In the genomic region with DNA sequence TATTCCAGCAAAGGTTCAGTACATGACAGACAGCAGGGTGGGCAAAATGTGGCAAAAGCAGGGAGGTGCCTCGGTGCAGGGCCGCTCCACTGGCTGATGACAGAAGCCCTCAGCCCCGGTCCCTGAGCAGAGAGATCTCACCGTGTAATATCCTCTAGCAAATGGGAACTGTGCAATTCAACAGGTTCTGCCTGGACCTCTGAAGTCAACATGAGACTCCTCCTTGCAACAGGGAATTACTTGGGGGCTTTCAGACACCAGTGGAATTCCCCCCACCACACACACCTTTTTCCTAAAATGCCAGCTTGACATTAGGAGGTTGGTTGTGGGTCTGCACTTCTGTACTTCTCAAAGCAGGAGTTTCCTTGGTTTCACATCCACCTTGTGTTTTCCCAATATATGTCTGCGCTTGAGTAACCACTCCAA, we compare ENCODE assay signal across 19 cellular contexts. TPM values are rescaled to one million over a fixed set of nuclear protein-coding genes. Genes with fewer than 3 reads are reported as not detected.
DNase-seq lines count a peak whose midpoint lies in the region; ATAC-seq and TF ChIP-seq lines count a peak whose summit lies in the region.
"Had no signal": no experiment of that assay in that cellular context is flagged by ENCODE, and none has a peak within 500 bp of the region (broad histone marks: within the 10 kb centered on the region; RNA-seq: fewer than 3 reads in every experiment).

No MANE protein-coding gene starts in this region.

- H3K4me1 Mint-ChIP-seq in natural killer cell treated with Interleukin-12 subunit alpha and Interleukin-12 subunit beta and Interleukin-15 and Interleukin-18, amount 100 ng/mL, for 72 hours (ENCODE audit: low read depth in 2 of 2), result peaks cover 16 to 40% of the 10 kb centered on the region in 2 donors
- H3K4me1 Mint-ChIP-seq in natural killer cell (peaks cover 27 to 38% of the 10 kb centered on the region in 2 donors), type B pancreatic cell (ENCODE audit: unreplicated experiment) (peaks cover 68% of the 10 kb centered on the region)

- WGBS in liver, result 75% methylated on average over 5 of the region's 5 CpGs
- WGBS in tibial nerve, 2 donors, result 68 to 94% methylated on average over 5 of the region's 5 CpGs

- H3K27ac ChIP-seq in Panc1 (ENCODE audit: low read length) (peak overlapping the region; percentile 68), liver (ENCODE audit: low read depth in 1 of 2, low read length in 2 of 2) (peak overlapping the region; percentile 13 to 80), tibial nerve (peak overlapping the region in 1 of 4 donors; percentile 76)

- peak overlapping the region; percentile 12 for H3K4me3 Mint-ChIP-seq in natural killer cell treated with Interleukin-12 subunit alpha and Interleukin-12 subunit beta and Interleukin-15 and Interleukin-18, amount 100 ng/mL, for 72 hours
- no peak overlapping the region for H3K4me3 Mint-ChIP-seq in natural killer cell
- no peak overlapping the region for H3K4me3 Mint-ChIP-seq in type B pancreatic cell
- H3K4me3 Mint-ChIP-seq: activated CD4-positive, alpha-beta memory T cell treated with anti-CD3 and anti-CD28 coated beads for 36 hours; activated naive CD4-positive, alpha-beta T cell treated with anti-CD3 and anti-CD28 coated beads for 36 hours had no signal

- no peaks in the 10 kb centered on the region for H3K36me3 Mint-ChIP-seq in natural killer cell treated with Interleukin-12 subunit alpha and Interleukin-12 subunit beta and Interleukin-15 and Interleukin-18, amount 100 ng/mL, for 72 hours
- H3K36me3 Mint-ChIP-seq in natural killer cell, result no peaks in the 10 kb centered on the region
- H3K36me3 Mint-ChIP-seq in type B pancreatic cell, result no peaks in the 10 kb centered on the region
- H3K36me3 Mint-ChIP-seq: activated CD4-positive, alpha-beta memory T cell treated with anti-CD3 and anti-CD28 coated beads for 36 hours had no signal

- H3K36me3 ChIP-seq in Panc1 (ENCODE audit: control insufficient read depth, insufficient read depth, low read length), result no peaks in the 10 kb centered on the region; the same call in 1 of the 2 replicates
- no peaks in the 10 kb centered on the region for H3K36me3 ChIP-seq in liver (ENCODE audit: control insufficient read depth in 4 of 4, insufficient read depth in 3 of 4, low read depth in 1 of 4, low read length in 3 of 4)
- H3K36me3 ChIP-seq in tibial nerve, result peaks cover 0 to 7% (median 0%) of the 10 kb centered on the region in 3 donors
- H3K36me3 ChIP-seq: left lung had no signal

- intact Hi-C loops in natural killer cell (cut with micrococcal nuclease) (no loop called here), Panc1 (cut with micrococcal nuclease; ENCODE audit: unreplicated experiment) (no loop called here)

- TF ChIP-seq POLR2A in tibial nerve (IDR thresholded peaks at IDR 0.05), result no peak

- no peak for TF ChIP-seq EP300 in tibial nerve (IDR thresholded peaks at IDR 0.05)

- no peaks in the 10 kb centered on the region for H3K9me3 Mint-ChIP-seq in natural killer cell treated with Interleukin-12 subunit alpha and Interleukin-12 subunit beta and Interleukin-15 and Interleukin-18, amount 100 ng/mL, for 72 hours
- H3K9me3 Mint-ChIP-seq in natural killer cell (no peaks in the 10 kb centered on the region), type B pancreatic cell (no peaks in the 10 kb centered on the region)
- H3K9me3 Mint-ChIP-seq: activated CD4-positive, alpha-beta memory T cell treated with anti-CD3 and anti-CD28 coated beads for 36 hours; activated naive CD4-positive, alpha-beta T cell treated with anti-CD3 and anti-CD28 coated beads for 36 hours; CD14-positive monocyte; effector memory CD8-positive, alpha-beta T cell had no signal

- CTCF ChIA-PET in Panc1 (lab: Charles Lee), result interaction anchor here (0.6 kb wide), 1 partner anchor 117 kb away, joined by 3 read pairs; no protein-coding TSS in a partner anchor

- TF ChIP-seq CTCF in natural killer cell (IDR thresholded peaks at IDR 0.05), result no peak
- no peak for TF ChIP-seq CTCF in Panc1 (IDR thresholded peaks at IDR 0.05)
- no peak for TF ChIP-seq CTCF in liver (IDR thresholded peaks at IDR 0.05; ENCODE audit: low read depth, low read length, missing input control)
- TF ChIP-seq CTCF in type B pancreatic cell (conservative IDR thresholded peaks at IDR 0.05), result no peak
- TF ChIP-seq CTCF in tibial nerve (IDR thresholded peaks at IDR 0.05), result no peak

- H3K4me3 ChIP-seq in Panc1 (ENCODE audit: low read depth in 2 of 2, low read length in 2 of 2), result no peak overlapping the region
- H3K4me3 ChIP-seq in liver (ENCODE audit: low read depth in 1 of 3, low read length in 3 of 3), result no peak overlapping the region
- H3K4me3 ChIP-seq in tibial nerve, result no peak overlapping the region
- H3K4me3 ChIP-seq: left lung had no signal

- H3K27me3 Mint-ChIP-seq in natural killer cell treated with Interleukin-12 subunit alpha and Interleukin-12 subunit beta and Interleukin-15 and Interleukin-18, amount 100 ng/mL, for 72 hours, result peaks cover 0 to 12% of the 10 kb centered on the region in 2 donors
- H3K27me3 Mint-ChIP-seq in natural killer cell (ENCODE audit: low read depth in 2 of 2) (no peaks in the 10 kb centered on the region), type B pancreatic cell (no peaks in the 10 kb centered on the region)
- H3K27me3 Mint-ChIP-seq: effector memory CD8-positive, alpha-beta T cell had no signal

- POLR2A ChIA-PET in Panc1 (lab: Charles Lee), result no interaction called here

- no peak for ATAC-seq in natural killer cell treated with Interleukin-12 subunit alpha and Interleukin-12 subunit beta and Interleukin-15 and Interleukin-18, amount 100 ng/mL, for 72 hours
- ATAC-seq in natural killer cell (no peak), Panc1 (no peak), GM21825 (IDR thresholded peaks at IDR 0.05; ENCODE audit: unreplicated experiment) (no peak), GM19395 (IDR thresholded peaks at IDR 0.05; ENCODE audit: unreplicated experiment) (no peak)
- ATAC-seq: effector memory CD8-positive, alpha-beta T cell had no signal

- no peak for DNase-seq in natural killer cell treated with Interleukin-12 subunit alpha and Interleukin-12 subunit beta and Interleukin-15 and Interleukin-18, amount 100 ng/mL, for 72 hours (ENCODE audit: low spot score)
- no peak for DNase-seq in natural killer cell
- DNase-seq in Panc1 (ENCODE audit: low read depth, low spot score), result no peak
- no peak for DNase-seq in type B pancreatic cell (ENCODE audit: extremely low spot score, unreplicated experiment)
- DNase-seq in tibial nerve (ENCODE audit: low spot score in 2 of 2), result no peak
- DNase-seq: activated CD4-positive, alpha-beta memory T cell treated with anti-CD3 and anti-CD28 coated beads for 36 hours; activated naive CD4-positive, alpha-beta T cell treated with anti-CD3 and anti-CD28 coated beads for 36 hours; effector memory CD8-positive, alpha-beta T cell; left lung; NCI-H1417; NCI-H2107; NCI-H510A; SHP77 treated with DMSO at 0.1 percent for 48 hours; T-helper 1 cell had no signal

- H3K9ac ChIP-seq in liver (ENCODE audit: low read depth in 1 of 2, low read length in 2 of 2), result no peak overlapping the region
- H3K9ac ChIP-seq: parathyroid adenoma had no signal

- H3K9me3 ChIP-seq in Panc1 (ENCODE audit: control insufficient read depth, insufficient read depth, low read depth, low read length) (no peaks in the 10 kb centered on the region), liver (ENCODE audit: control insufficient read depth in 4 of 4, low read length in 3 of 4) (no peaks in the 10 kb centered on the region), tibial nerve (no peaks in the 10 kb centered on the region)
- H3K9me3 ChIP-seq: left lung had no signal

- H3K4me1 ChIP-seq in Panc1 (ENCODE audit: control insufficient read depth, insufficient read depth, low read length) (peaks cover 85% of the 10 kb centered on the region), liver (ENCODE audit: control insufficient read depth in 4 of 4, insufficient read depth in 4 of 4, low read length in 3 of 4) (peaks cover 30 to 73% (median 61%) of the 10 kb centered on the region in 4 donors), tibial nerve (peaks cover 4 to 80% (median 25%) of the 10 kb centered on the region in 4 donors)

- no TSS peak for BruUV-seq in Panc1 (replicated peaks; lab: Mats Ljungman, UMichigan)

- TF ChIP-seq RAD21 in liver (IDR thresholded peaks at IDR 0.05), result no peak

- H3K27ac Mint-ChIP-seq in natural killer cell treated with Interleukin-12 subunit alpha and Interleukin-12 subunit beta and Interleukin-15 and Interleukin-18, amount 100 ng/mL, for 72 hours, result no peak overlapping the region
- no peak overlapping the region for H3K27ac Mint-ChIP-seq in natural killer cell
- H3K27ac Mint-ChIP-seq in type B pancreatic cell, result peak overlapping the region; percentile 91
- H3K27ac Mint-ChIP-seq: activated CD4-positive, alpha-beta memory T cell treated with anti-CD3 and anti-CD28 coated beads for 36 hours; activated naive CD4-positive, alpha-beta T cell treated with anti-CD3 and anti-CD28 coated beads for 36 hours had no signal

- in situ Hi-C loops in Panc1 (cut with HindIII; ENCODE audit: low pct_unique_long_range_greater_than_20kb, low sequenced_read_pairs), result no loop called here

- H3K27me3 ChIP-seq in Panc1 (ENCODE audit: control insufficient read depth, insufficient read depth, low read length), result no peaks in the 10 kb centered on the region
- no peaks in the 10 kb centered on the region for H3K27me3 ChIP-seq in liver (ENCODE audit: control insufficient read depth in 4 of 4, insufficient read depth in 4 of 4, low read length in 3 of 4)
- no peaks in the 10 kb centered on the region for H3K27me3 ChIP-seq in tibial nerve
- H3K27me3 ChIP-seq: left lung had no signal

RNA-seq across cellular contexts. Expression of gene SPRED2, which starts 50.8 kb away (rescaled TPM):
- total RNA-seq in natural killer cell treated with Interleukin-12 subunit alpha and Interleukin-12 subunit beta and Interleukin-15 and Interleukin-18, amount 100 ng/mL, for 72 hours, result 10 to 100 TPM in 1 of 2 donors, 1 to 10 TPM in 1; 9.8 to 26.0 TPM
- 1 to 10 TPM; 3.8 to 8.6 (median 8.3) TPM for total RNA-seq in natural killer cell
- total RNA-seq in Panc1 (2021; ENCODE audit: unreplicated experiment), result 60.1 TPM
- 61.0 TPM for polyA plus RNA-seq in Panc1 (2012; ENCODE audit: insufficient read length)
- 1 to 10 TPM; 6.9 to 7.5 TPM for total RNA-seq in liver
- 1 to 10 TPM; 6.7 to 7.3 TPM for polyA plus RNA-seq in liver
- 38.9 and 43.0 TPM in 2 replicates for total RNA-seq in type B pancreatic cell (ENCODE audit: low replicate concordance)
- total RNA-seq in tibial nerve, result 10 to 100 TPM; 21.9 to 28.8 (median 25.5) TPM
